Comparison of ENCODE assay signal across 8 cellular contexts in genomic region chr20:45293041-45294002, GRCh38. TPM values are rescaled to one million over a fixed set of nuclear protein-coding genes. Genes with fewer than 3 reads are reported as not detected.
DNase-seq lines count a peak whose midpoint lies in the region; ATAC-seq and TF ChIP-seq lines count a peak whose summit lies in the region.

No MANE protein-coding gene starts in this region.

- CTCF ChIA-PET in activated naive CD4-positive, alpha-beta T cell treated with anti-CD3 and anti-CD28 coated beads, Interleukin-2, amount 10 ng/mL, durations not matched to agents 7 days and 5 days (lab: Charles Lee), result interaction anchor here (0.7 to 5.5 kb wide), 56 partner anchors 9 to 487 kb away, joined by 3 to 93 read pairs (median 4); partner anchors contain the start of genes KCNS1, MATN4, SLPI and SYS1

- peak overlapping the region; percentile 89 for H3K4me3 ChIP-seq in SK-N-MC

- ATAC-seq in omental fat pad (ENCODE audit: low FRiP score), result peak; percentile 75
- ATAC-seq in GM21723 (IDR thresholded peaks at IDR 0.05; ENCODE audit: unreplicated experiment), result no peak

- no peaks in the 10 kb centered on the region for H3K36me3 ChIP-seq in SK-N-MC (ENCODE audit: insufficient read depth, low read length)

- peak overlapping the region; percentile 64 for H3K4me3 Mint-ChIP-seq in activated naive CD4-positive, alpha-beta T cell treated with anti-CD3 and anti-CD28 coated beads, Interleukin-2, amount 10 ng/mL, durations not matched to agents 7 days and 5 days

- H3K9me3 Mint-ChIP-seq in activated naive CD4-positive, alpha-beta T cell treated with anti-CD3 and anti-CD28 coated beads, Interleukin-2, amount 10 ng/mL, durations not matched to agents 7 days and 5 days, result peaks cover 2% of the 10 kb centered on the region

- H3K9ac ChIP-seq in SK-N-MC (ENCODE audit: insufficient read length), result peak overlapping the region; percentile 83

- TF ChIP-seq CTCF in GM12873 (IDR thresholded peaks at IDR 0.05; ENCODE audit: insufficient read depth, low read depth, low read length, missing control alignments) (peak; percentile 90), omental fat pad (IDR thresholded peaks at IDR 0.05) (peak in 2 of 3 donors; percentile 51 to 87)

- no peak overlapping the region for H3K27ac Mint-ChIP-seq in activated naive CD4-positive, alpha-beta T cell treated with anti-CD3 and anti-CD28 coated beads, Interleukin-2, amount 10 ng/mL, durations not matched to agents 7 days and 5 days

- peaks cover 7% of the 10 kb centered on the region for H3K4me1 Mint-ChIP-seq in activated naive CD4-positive, alpha-beta T cell treated with anti-CD3 and anti-CD28 coated beads, Interleukin-2, amount 10 ng/mL, durations not matched to agents 7 days and 5 days

- H3K9me3 ChIP-seq in SK-N-MC (ENCODE audit: low read depth, low read length), result no peaks in the 10 kb centered on the region; the same call in 1 of the 2 replicates

- H3K36me3 Mint-ChIP-seq in activated naive CD4-positive, alpha-beta T cell treated with anti-CD3 and anti-CD28 coated beads, Interleukin-2, amount 10 ng/mL, durations not matched to agents 7 days and 5 days, result no peaks in the 10 kb centered on the region

- in situ Hi-C loops in KBM-7 (cut with MboI; ENCODE audit: low pct_unique_long_range_greater_than_20kb, low sequenced_read_pairs), result no loop called here

- H3K27ac ChIP-seq in SK-N-MC (no peak overlapping the region), temporal lobe (ENCODE audit: low read depth, low read length) (peak overlapping the region; percentile 50)

- H3K27me3 Mint-ChIP-seq in activated naive CD4-positive, alpha-beta T cell treated with anti-CD3 and anti-CD28 coated beads, Interleukin-2, amount 10 ng/mL, durations not matched to agents 7 days and 5 days, result peaks cover 59% of the 10 kb centered on the region

- DNase-seq in KBM-7, result peak; percentile 82
- DNase-seq in SK-N-MC (ENCODE audit: low read depth, low spot score), result no peak
- peak; percentile 87 for DNase-seq in activated naive CD4-positive, alpha-beta T cell treated with anti-CD3 and anti-CD28 coated beads, Interleukin-2, amount 10 ng/mL, durations not matched to agents 7 days and 5 days
- DNase-seq in glomerular visceral epithelial cell (ENCODE audit: extremely low spot score), result peak; percentile 82
- DNase-seq in omental fat pad (ENCODE audit: low spot score), result peak; percentile 83

RNA-seq across cellular contexts. Expression of gene RBPJL, which starts 13.3 kb away (rescaled TPM):
- total RNA-seq in omental fat pad (not detected), temporal lobe (not detected)

RNA-seq across cellular contexts. Expression of gene MATN4, which starts 14.8 kb away (rescaled TPM):
- total RNA-seq in omental fat pad (under 1 TPM in 2 of 4 donors, not detected in 2; 0.19 to 0.24 TPM), temporal lobe (not detected)

RNA-seq across cellular contexts. Expression of gene SLPI, which starts 39.0 kb away (rescaled TPM):
- total RNA-seq in omental fat pad (100 to 1,000 TPM; 114 to 505 (median 171) TPM), temporal lobe (not detected)

RNA-seq across cellular contexts. Expression of gene SDC4, which starts 54.9 kb away (rescaled TPM):
- total RNA-seq in omental fat pad (100 to 1,000 TPM in 2 of 4 donors, 10 to 100 TPM in 2; 31.4 to 279 (median 103) TPM), temporal lobe (0.98 TPM)

Comparison
In these comparisons a context has a peak if more than half of its experiments do, and no peak if none do; other contexts are left out.
1. RNA of gene SLPI, which starts 39.0 kb away (total RNA-seq): 114 to 505 TPM in omental fat pad; not detected in temporal lobe (single experiment); every median in the first group is over 100 times any median in the second.